Comparison of ENCODE assay signal across 8 cellular contexts in genomic region chr1:43358746-43359693, GRCh38. TPM values are rescaled to one million over a fixed set of nuclear protein-coding genes. Genes with fewer than 3 reads are reported as not detected.
DNase-seq lines count a peak whose midpoint lies in the region; ATAC-seq, FAIRE-seq and TF ChIP-seq lines count a peak whose summit lies in the region.

TSS of gene CDC20 (plus strand) at chr1:43358981. CDS start at chr1:43359216, 235 bp downstream.

- ATAC-seq in GM21786 (IDR thresholded peaks at IDR 0.05; ENCODE audit: unreplicated experiment), result peak; percentile 98
- ATAC-seq in activated T-cell treated with anti-CD3 and anti-CD28 coated beads, Interleukin-2, amount 50 U/mL, for 72 hours (replicated peaks in 1 of 2), result peak; percentile 96 to 98

- H3K27ac ChIP-seq in KOPT-K1 (ENCODE audit: low read depth, low read length, poor library complexity, severe bottlenecking) (peak within 1 kb of the TSS; percentile 85), esophagus muscularis mucosa (replicated peaks in 1 of 4) (peak within 1 kb of the TSS; percentile 89 to 94 (median 90))

- H3K9me3 ChIP-seq in KOPT-K1 (ENCODE audit: insufficient read depth, low read length, poor library complexity, severe bottlenecking), result no peaks in the 10 kb centered on the region
- H3K9me3 ChIP-seq in esophagus muscularis mucosa, result no peaks in the 10 kb centered on the region

- no peaks in the 10 kb centered on the region for H3K27me3 ChIP-seq in esophagus muscularis mucosa

- peak within 1 kb of the TSS; percentile 83 to 95 for H3K4me3 Mint-ChIP-seq in activated T-cell treated with anti-CD3 and anti-CD28 coated beads, Interleukin-2, amount 50 U/mL, for 72 hours

- intact Hi-C loops in esophagus muscularis mucosa (cut with DNase I), result no loop called here

- TF ChIP-seq POLR2A in esophagus muscularis mucosa (IDR thresholded peaks at IDR 0.05; ENCODE audit: low read depth), result no peak

- H3K36me3 ChIP-seq in KOPT-K1 (ENCODE audit: insufficient read depth, low read length), result peaks cover 46% of the 10 kb centered on the region
- H3K36me3 ChIP-seq in esophagus muscularis mucosa, result peaks cover 16 to 42% (median 34%) of the 10 kb centered on the region in 4 donors

- peak within 1 kb of the TSS; percentile 88 for H3K27ac Mint-ChIP-seq in activated T-cell treated with anti-CD3 and anti-CD28 coated beads, Interleukin-2, amount 50 U/mL, for 72 hours

- DNase-seq in DMS79 (lab: John Stamatoyannopoulos, UW) (peak; percentile 99), RCC 7860 (ENCODE audit: low spot score) (peak; percentile 95), esophagus muscularis mucosa (ENCODE audit: extremely low spot score) (peak; percentile 99), myocyte (ENCODE audit: low read depth) (peak; percentile 99)
- DNase-seq in activated T-cell treated with anti-CD3 and anti-CD28 coated beads, Interleukin-2, amount 50 U/mL, for 72 hours, result peak; percentile 99
- peak; percentile 99 for DNase-seq in stimulated activated CD8-positive, alpha-beta memory T cell treated with anti-CD3 and anti-CD28 coated beads, Interleukin-7, amount 100 ng/mL, for 48 hours (ENCODE audit: extremely low read depth in 1 of 2, low read depth in 1 of 2)

- peaks cover 13 to 20% (median 18%) of the 10 kb centered on the region in 4 donors for H3K4me1 ChIP-seq in esophagus muscularis mucosa

- no peaks in the 10 kb centered on the region for H3K9me3 Mint-ChIP-seq in activated T-cell treated with anti-CD3 and anti-CD28 coated beads, Interleukin-2, amount 50 U/mL, for 72 hours

- H3K27me3 Mint-ChIP-seq in activated T-cell treated with anti-CD3 and anti-CD28 coated beads, Interleukin-2, amount 50 U/mL, for 72 hours (ENCODE audit: low read depth), result no peaks in the 10 kb centered on the region

- no peak for TF ChIP-seq CTCF in esophagus muscularis mucosa (IDR thresholded peaks at IDR 0.05)

- peaks cover 51% of the 10 kb centered on the region for H3K4me1 Mint-ChIP-seq in activated T-cell treated with anti-CD3 and anti-CD28 coated beads, Interleukin-2, amount 50 U/mL, for 72 hours (ENCODE audit: low read depth)

- 3% methylated on average over 35 of the region's 59 CpGs for WGBS in esophagus muscularis mucosa

- FAIRE-seq in RCC 7860 (lab: Jason Lieb, UNC), result peak; percentile 83

- no peak for TF ChIP-seq EP300 in esophagus muscularis mucosa (IDR thresholded peaks at IDR 0.05)

- H3K4me3 ChIP-seq in esophagus muscularis mucosa, result peak within 1 kb of the TSS; percentile 61 to 78 (median 72)

- peaks cover 20 to 30% of the 10 kb centered on the region in 2 donors for H3K36me3 Mint-ChIP-seq in activated T-cell treated with anti-CD3 and anti-CD28 coated beads, Interleukin-2, amount 50 U/mL, for 72 hours (ENCODE audit: insufficient read depth in 2 of 2)

RNA-seq across cellular contexts. Expression of gene CDC20, which starts in this region (rescaled TPM):
- 100 to 1,000 TPM; 108 to 163 TPM for total RNA-seq in activated T-cell treated with anti-CD3 and anti-CD28 coated beads, Interleukin-2, amount 50 U/mL, for 72 hours
- total RNA-seq in esophagus muscularis mucosa (1 to 10 TPM in 1 of 4 donors, under 1 TPM in 1, not detected in 2; 0.42 to 1.7 TPM), myocyte (0.68 and 2.0 TPM in 2 replicates)
- polyA plus RNA-seq in myocyte (2012), result 0.67 TPM

Comparison
In these comparisons a context has a peak if more than half of its experiments do, and no peak if none do; other contexts are left out.
1. Peak in every context shown above with its lines: DNase-seq, ATAC-seq, H3K4me3 ChIP-seq and H3K27ac ChIP-seq.
2. RNA of gene CDC20 (total RNA-seq): 108 to 163 TPM in activated T-cell treated with anti-CD3 and anti-CD28 coated beads, Interleukin-2, amount 50 U/mL, for 72 hours; 0.68 to 2.0 TPM in myocyte and 0.42 to 1.7 TPM in esophagus muscularis mucosa; every median in the first group is over 10 times any median in the second.